17 cellular contexts compared by ENCODE assay signal in genomic region chr11:99535819-99536218, GRCh38.
DNase-seq lines count a peak whose midpoint lies in the region; ATAC-seq and TF ChIP-seq lines count a peak whose summit lies in the region.
"Had no signal": no experiment of that assay in that cellular context is flagged by ENCODE, and none has a peak within 500 bp of the region (broad histone marks: within the 10 kb centered on the region; RNA-seq: fewer than 3 reads in every experiment).

No MANE protein-coding gene starts in this region.

- H3K27ac ChIP-seq in PC-3 (ENCODE audit: low read length) = no peak overlapping the region
- H3K27ac ChIP-seq: testis had no signal

- H3K9me2 ChIP-seq in PC-3 (replicated peaks; ENCODE audit: low read length) = no peaks in the 10 kb centered on the region

- DNase-seq in PC-3 = peak; percentile 36
- DNase-seq in stimulated activated naive CD4-positive, alpha-beta T cell (lab: John Stamatoyannopoulos, UW) = no peak
- DNase-seq in inferior parietal cortex (ENCODE audit: extremely low spot score) = no peak
- DNase-seq in dermis blood vessel endothelial cell = no peak
- no peak for DNase-seq in HK-2 (ENCODE audit: unreplicated experiment)
- DNase-seq: activated CD4-positive, alpha-beta T cell treated with anti-CD3 and anti-CD28 coated beads for 36 hours; activated naive CD8-positive, alpha-beta T cell treated with anti-CD3 and anti-CD28 coated beads, Interleukin-2, amount 10 ng/mL, durations not matched to agents 7 days and 5 days; DMS 273 treated with DMSO at 0.1 percent for 48 hours; foreskin melanocyte; NCI-H1930; nephron progenitor cell; retina; testis had no signal

- H3K4me1 ChIP-seq in PC-3 (ENCODE audit: insufficient read depth, low read length) = peaks cover 15% of the 10 kb centered on the region; the same call in 1 of the 2 replicates
- H3K4me1 ChIP-seq: testis had no signal

- H3K4me2 ChIP-seq in PC-3 (ENCODE audit: low read length) = no peak overlapping the region

- H3K36me3 ChIP-seq in PC-3 (ENCODE audit: low read depth, low read length) = no peaks in the 10 kb centered on the region

- no peaks in the 10 kb centered on the region for H3F3A ChIP-seq in PC-3 (ENCODE audit: low read length, unreplicated experiment)

- H2AFZ ChIP-seq in PC-3 (ENCODE audit: low read length) = no peak overlapping the region

- H3K27me3 ChIP-seq in PC-3 (ENCODE audit: low read length) = no peaks in the 10 kb centered on the region
- H3K27me3 ChIP-seq: testis had no signal

- H3K4me3 ChIP-seq in PC-3 (ENCODE audit: low read length) = no peak overlapping the region
- H3K4me3 ChIP-seq: testis had no signal

- H4K20me1 ChIP-seq in PC-3 (ENCODE audit: low read length) = no peaks in the 10 kb centered on the region

- ATAC-seq in GM18907 (IDR thresholded peaks at IDR 0.05; ENCODE audit: unreplicated experiment) (peak; percentile 92), GM21737 (IDR thresholded peaks at IDR 0.05; ENCODE audit: unreplicated experiment) (peak; percentile 81), HG03095 (IDR thresholded peaks at IDR 0.05; ENCODE audit: unreplicated experiment) (peak; percentile 64), PC-3 (peak; percentile 71)
- ATAC-seq: activated CD4-positive, alpha-beta T cell treated with anti-CD3 and anti-CD28 coated beads for 36 hours; Right ventricle myocardium inferior had no signal

- no peaks in the 10 kb centered on the region for H3K9me3 ChIP-seq in PC-3 (ENCODE audit: low read length)
- H3K9me3 ChIP-seq: testis had no signal

- H3K9ac ChIP-seq in PC-3 (ENCODE audit: low read length) = no peak overlapping the region

- intact Hi-C loops in PC-3 (cut with micrococcal nuclease) = no loop called here

- TF ChIP-seq CTCF in PC-3 (conservative IDR thresholded peaks at IDR 0.05; ENCODE audit: low read depth, low read length) = no peak

- H3K79me2 ChIP-seq in PC-3 (ENCODE audit: low read length) = no peaks in the 10 kb centered on the region

- POLR2A ChIA-PET in PC-3 (lab: Charles Lee; ENCODE audit: unreplicated experiment) = no interaction called here

- BruUV-seq in PC-3 (replicated peaks; lab: Mats Ljungman, UMichigan) = no TSS peak

- CTCF ChIA-PET in PC-3 (lab: Charles Lee) = no interaction called here
